Comparison of ENCODE assay signal across 11 cellular contexts in the genomic region with DNA sequence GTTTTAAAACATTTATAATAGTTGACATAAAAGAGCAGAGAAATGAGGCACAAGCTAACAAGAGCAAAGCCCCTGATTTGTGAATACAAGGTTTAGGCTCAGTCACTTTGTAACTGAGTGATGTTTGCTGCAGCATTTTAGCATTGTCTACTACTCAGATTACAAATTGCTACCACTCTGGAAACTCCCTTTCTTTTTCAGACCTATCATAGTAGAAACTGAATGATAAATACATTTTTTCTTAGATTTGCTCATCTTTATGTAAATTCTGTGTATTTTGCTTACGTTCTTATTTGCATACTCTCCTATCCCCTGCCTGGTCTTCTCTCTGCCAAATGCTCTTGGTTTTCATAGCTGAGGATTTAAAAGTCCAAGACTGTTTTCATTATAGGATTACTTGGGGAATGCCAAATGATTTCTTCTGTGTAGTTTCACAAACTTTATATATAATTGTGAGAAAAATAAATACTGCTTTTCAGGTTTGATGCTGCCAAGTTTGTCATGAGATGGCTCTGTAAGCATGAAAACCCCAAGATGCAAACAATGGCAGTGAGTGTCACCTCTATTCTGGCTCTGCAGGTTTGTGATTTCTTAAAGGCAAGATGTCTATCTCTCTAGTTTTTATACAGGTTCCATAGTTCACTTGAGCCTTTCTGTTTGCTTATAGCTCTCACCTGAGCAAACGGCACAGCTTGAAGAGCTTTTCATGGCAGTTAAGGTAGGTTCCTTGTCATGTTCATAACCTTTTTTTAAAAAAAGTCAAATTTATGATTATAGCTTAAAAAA. TPM values are rescaled to one million over a fixed set of nuclear protein-coding genes. Genes with fewer than 3 reads are reported as not detected.
A peak's percentile ranks its signal among the peaks of the same experiment; 100 is the strongest.
DNase-seq lines count a peak whose midpoint lies in the region; ATAC-seq and TF ChIP-seq lines count a peak whose summit lies in the region.
"Had no signal": no experiment of that assay in that cellular context is flagged by ENCODE, and none has a peak within 500 bp of the region (broad histone marks: within the 10 kb centered on the region; RNA-seq: fewer than 3 reads in every experiment).

No MANE protein-coding gene starts in this region.

- H3K9ac ChIP-seq in smooth muscle cell (ENCODE audit: low read depth), result no peak overlapping the region

- H3K4me3 ChIP-seq in GM12864 (ENCODE audit: low read depth, low read length) (no peak overlapping the region), gastroesophageal sphincter (no peak overlapping the region), smooth muscle cell (no peak overlapping the region)
- H3K4me3 ChIP-seq: HAP-1 had no signal

- no peaks in the 10 kb centered on the region for H3K4me1 ChIP-seq in gastroesophageal sphincter
- H3K4me1 ChIP-seq in smooth muscle cell (ENCODE audit: low read depth), result no peaks in the 10 kb centered on the region
- H3K4me1 ChIP-seq: HAP-1 had no signal

- ATAC-seq in HG02884 (IDR thresholded peaks at IDR 0.05; ENCODE audit: unreplicated experiment) (peak; percentile 93), gastroesophageal sphincter (no peak)

- H3K9me3 ChIP-seq in gastroesophageal sphincter (no peaks in the 10 kb centered on the region), smooth muscle cell (replicated peaks; ENCODE audit: low read depth) (no peaks in the 10 kb centered on the region)
- H3K9me3 ChIP-seq: HAP-1 had no signal

- H3K4me2 ChIP-seq in smooth muscle cell, result no peak overlapping the region

- TF ChIP-seq EP300 in gastroesophageal sphincter (IDR thresholded peaks at IDR 0.05), result no peak

- H3K36me3 ChIP-seq in gastroesophageal sphincter (no peaks in the 10 kb centered on the region), smooth muscle cell (ENCODE audit: low read depth) (no peaks in the 10 kb centered on the region)
- H3K36me3 ChIP-seq: HAP-1 had no signal

- H3F3A ChIP-seq in smooth muscle cell (ENCODE audit: low read depth), result no peaks in the 10 kb centered on the region

- TF ChIP-seq CTCF in GM12864 (IDR thresholded peaks at IDR 0.05; ENCODE audit: low read depth, low read length, missing control alignments) (no peak), gastroesophageal sphincter (IDR thresholded peaks at IDR 0.05) (no peak), smooth muscle cell (IDR thresholded peaks at IDR 0.05; ENCODE audit: borderline replicate concordance, insufficient read depth, poor library complexity, severe bottlenecking) (no peak)

- no peaks in the 10 kb centered on the region for H3K79me2 ChIP-seq in smooth muscle cell (ENCODE audit: low read depth)

- TF ChIP-seq POLR2A in gastroesophageal sphincter (IDR thresholded peaks at IDR 0.05), result no peak

- no peaks in the 10 kb centered on the region for H3K27me3 ChIP-seq in gastroesophageal sphincter
- H3K27me3 ChIP-seq in smooth muscle cell (ENCODE audit: low read depth), result no peaks in the 10 kb centered on the region

- WGBS in gastroesophageal sphincter (ENCODE audit: low coverage in 1 of 2), 2 donors, result 60 to 81% methylated on average over 2 of the region's 2 CpGs
- 87% methylated on average over 2 of the region's 2 CpGs for WGBS in smooth muscle cell (ENCODE audit: low lambda C conversion rate)

- H3K27ac ChIP-seq in gastroesophageal sphincter, result no peak overlapping the region
- no peak overlapping the region for H3K27ac ChIP-seq in smooth muscle cell (ENCODE audit: low read depth)

- no peak overlapping the region for H2AFZ ChIP-seq in smooth muscle cell (ENCODE audit: low read depth)

- H4K20me1 ChIP-seq in smooth muscle cell (ENCODE audit: low read depth), result no peaks in the 10 kb centered on the region

- DNase-seq in GM12864 (ENCODE audit: low read depth), result peak; percentile 48
- peak; percentile 37 for DNase-seq in GM19238 (ENCODE audit: insufficient read length, low spot score)
- DNase-seq in NAMALWA (ENCODE audit: low spot score), result peak; percentile 13
- DNase-seq in activated naive CD4-positive, alpha-beta T cell (lab: John Stamatoyannopoulos, UW), result no peak
- no peak for DNase-seq in DMS153 (lab: John Stamatoyannopoulos, UW)
- DNase-seq in smooth muscle cell (lab: John Stamatoyannopoulos, UW; ENCODE audit: unreplicated experiment), result no peak
- DNase-seq: amniotic stem cell had no signal

RNA-seq across cellular contexts. Expression of gene ZYG11A, which starts 24.7 kb away (rescaled TPM):
- total RNA-seq in gastroesophageal sphincter (not detected), smooth muscle cell (not detected in 2 replicates)
- 0.24 TPM in 1 of 2 replicates, not detected in the other for polyA plus RNA-seq in smooth muscle cell
- polyA plus RNA-seq: CD14-positive monocyte had no signal

RNA-seq across cellular contexts. Expression of gene ECHDC2, which starts 54.3 kb away (rescaled TPM):
- total RNA-seq in gastroesophageal sphincter, result 100 to 1,000 TPM in 2 of 4 donors, 10 to 100 TPM in 2; 44.4 to 172 (median 82.5) TPM
- 5.4 and 6.1 TPM in 2 replicates for total RNA-seq in smooth muscle cell
- polyA plus RNA-seq in smooth muscle cell, result 1.8 and 19.3 TPM in 2 replicates

RNA-seq across cellular contexts. Expression of gene SCP2, which starts 59.8 kb away (rescaled TPM):
- 100 to 1,000 TPM in 3 of 4 donors, 10 to 100 TPM in 1; 92.4 to 125 (median 120) TPM for total RNA-seq in gastroesophageal sphincter
- 115 and 120 TPM in 2 replicates for total RNA-seq in smooth muscle cell
- 85.9 and 94.8 TPM in 2 replicates for polyA plus RNA-seq in smooth muscle cell

Comparison
In these comparisons a context has a peak if more than half of its experiments do, and no peak if none do; other contexts are left out.
1. DNase-seq: peak in GM12864 (single experiment), GM19238 (single experiment) and NAMALWA (single experiment); none in activated naive CD4-positive, alpha-beta T cell (0 of 4), DMS153 (single experiment) and smooth muscle cell (single experiment).